Comparison of ENCODE assay signal across 1 cellular context in genomic region chr10:89668391-89669180, GRCh38.
TF ChIP-seq lines count a peak whose summit lies in the region.

No MANE protein-coding gene starts in this region.

TF ChIP-seq in H1, 55 proteins besides CTCF, POLR2A, EP300 and RAD21:
- no peak for TF ChIP-seq MAX (IDR thresholded peaks at IDR 0.05)
- no peak for TF ChIP-seq CEBPB (IDR thresholded peaks at IDR 0.05; ENCODE audit: low read depth, low read length)
- no peak for TF ChIP-seq CREB1 (IDR thresholded peaks at IDR 0.05)
- TF ChIP-seq CTBP2 (IDR thresholded peaks at IDR 0.05; ENCODE audit: borderline replicate concordance, insufficient read depth, insufficient read length, low read length), result no peak
- no peak for TF ChIP-seq POU5F1 (IDR thresholded peaks at IDR 0.05; ENCODE audit: low read depth, low read length)
- no peak for TF ChIP-seq POLR2AphosphoS5 (IDR thresholded peaks at IDR 0.05; ENCODE audit: low read depth, low read length)
- no peak for TF ChIP-seq TEAD4 (IDR thresholded peaks at IDR 0.05; ENCODE audit: low read depth, low read length)
- TF ChIP-seq CBX8 (IDR thresholded peaks at IDR 0.05; ENCODE audit: borderline replicate concordance, low read depth, low read length), result no peak
- no peak for TF ChIP-seq HDAC6 (IDR thresholded peaks at IDR 0.05; ENCODE audit: low read depth, low read length)
- no peak for TF ChIP-seq NRF1 (IDR thresholded peaks at IDR 0.05; ENCODE audit: low read depth, low read length)
- no peak for TF ChIP-seq RFX5 (IDR thresholded peaks at IDR 0.05; ENCODE audit: borderline replicate concordance, low read depth, low read length)
- no peak for TF ChIP-seq SP1 (IDR thresholded peaks at IDR 0.05; ENCODE audit: low read depth, low read length)
- no peak for TF ChIP-seq RXRA (IDR thresholded peaks at IDR 0.05; ENCODE audit: insufficient read depth, low read depth, low read length)
- TF ChIP-seq BCL11A (IDR thresholded peaks at IDR 0.05; ENCODE audit: low read depth in 2 of 2, low read length in 2 of 2), result no peak
- no peak for TF ChIP-seq SRF (IDR thresholded peaks at IDR 0.05; ENCODE audit: low read depth, low read length)
- TF ChIP-seq SIRT6 (IDR thresholded peaks at IDR 0.05; ENCODE audit: low read length), result no peak
- TF ChIP-seq GABPA (IDR thresholded peaks at IDR 0.05; ENCODE audit: borderline replicate concordance, insufficient read depth, low read length), result no peak
